ENCODE assay signal across 27 cellular contexts in the genomic region with DNA sequence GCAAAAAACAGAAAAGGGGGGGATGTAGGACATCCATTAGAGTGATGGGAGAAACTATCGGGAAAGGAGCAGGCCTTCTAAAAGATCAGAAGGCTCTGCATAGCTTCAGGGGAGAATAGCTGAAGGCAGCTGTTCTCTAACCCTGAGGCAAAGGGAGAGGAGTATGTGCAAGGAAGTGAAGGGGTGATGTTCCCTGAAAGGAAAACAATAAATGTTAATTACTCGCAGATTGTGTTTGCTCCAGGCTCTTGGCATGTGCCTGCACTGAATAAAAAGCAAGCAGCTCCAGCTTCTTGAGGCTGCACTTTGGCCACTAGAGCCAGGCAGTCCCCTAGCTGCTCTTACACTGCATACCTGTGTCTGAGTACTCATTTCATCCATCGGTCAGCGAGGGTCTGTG.
"Had no signal": no experiment of that assay in that cellular context is flagged by ENCODE, and none has a peak within 500 bp of the region (broad histone marks: within the 10 kb centered on the region; RNA-seq: fewer than 3 reads in every experiment).

No MANE protein-coding gene starts in this region.

- H3K36me3 ChIP-seq: adrenal gland, esophagus squamous epithelium, gastroesophageal sphincter, heart right ventricle had no signal

- DNase-seq: activated CD4-positive, alpha-beta T cell treated with anti-CD3 and anti-CD28 coated beads for 48 hours; activated CD4-positive, alpha-beta T cell treated with anti-CD3 and anti-CD28 coated beads, Interleukin-2, amount 50 U/mL, for 1 hour; activated CD4-positive, alpha-beta T cell treated with anti-CD3 and anti-CD28 coated beads, Interleukin-2, amount 50 U/mL, for 48 hours; activated CD4-positive, CD25-positive, alpha-beta regulatory T cell; activated CD8-positive, alpha-beta memory T cell treated with anti-CD3 and anti-CD28 coated beads for 24 hours; activated CD8-positive, alpha-beta T cell treated with anti-CD3 and anti-CD28 coated beads for 36 hours; activated effector memory CD4-positive, alpha-beta T cell treated with Interleukin-2 at 50 U/mL for 16 hours; activated gamma-delta T cell treated with Interleukin-2 at 50 U/mL for 16 hours; activated naive CD4-positive, alpha-beta T cell treated with anti-CD3 and anti-CD28 coated beads, Interleukin-2, amount 50 U/mL, for 16 hours; activated naive CD4-positive, alpha-beta T cell treated with Interleukin-2 at 50 U/mL for 16 hours; activated T-cell treated with anti-CD3 and anti-CD28 coated beads, Interleukin-2, amount 50 U/mL, for 4 hours; adrenal gland; amygdala; aorta; body of pancreas; caudate nucleus; cortex of kidney; dermis blood vessel endothelial cell; effector CD8-positive, alpha-beta T cell; esophagus squamous epithelium; foreskin melanocyte; heart right ventricle; T-helper 2 cell had no signal

- H3K27ac ChIP-seq: adrenal gland, body of pancreas, epithelial cell of prostate, esophagus squamous epithelium, gastroesophageal sphincter, heart right ventricle had no signal

- ATAC-seq: activated CD8-positive, alpha-beta T cell treated with anti-CD3 and anti-CD28 coated beads for 36 hours; activated T-cell treated with anti-CD3 and anti-CD28 coated beads, Interleukin-2, amount 50 U/mL, for 4 hours; activated T-helper 17 cell treated with anti-CD3 and anti-CD28 coated beads, Interleukin-2, amount 50 U/mL, for 72 hours; body of pancreas; gastroesophageal sphincter; heart right ventricle had no signal

- H3K4me3 ChIP-seq: adrenal gland, body of pancreas, esophagus squamous epithelium, gastroesophageal sphincter, heart right ventricle had no signal

- H3K4me1 ChIP-seq: adrenal gland, body of pancreas, esophagus squamous epithelium, gastroesophageal sphincter, heart right ventricle had no signal

- H3K27ac Mint-ChIP-seq: activated CD8-positive, alpha-beta T cell treated with anti-CD3 and anti-CD28 coated beads for 36 hours; activated naive CD8-positive, alpha-beta T cell; activated T-helper 17 cell treated with anti-CD3 and anti-CD28 coated beads, Interleukin-2, amount 50 U/mL, for 72 hours had no signal

- H3K9me3 ChIP-seq: adrenal gland, body of pancreas, esophagus squamous epithelium, gastroesophageal sphincter, heart right ventricle had no signal

- H3K4me3 Mint-ChIP-seq: activated CD8-positive, alpha-beta T cell treated with anti-CD3 and anti-CD28 coated beads for 36 hours; activated naive CD8-positive, alpha-beta T cell; activated T-cell treated with anti-CD3 and anti-CD28 coated beads, Interleukin-2, amount 50 U/mL, for 4 hours; activated T-helper 17 cell treated with anti-CD3 and anti-CD28 coated beads, Interleukin-2, amount 50 U/mL, for 72 hours had no signal

- H3K4me1 Mint-ChIP-seq: activated T-helper 17 cell treated with anti-CD3 and anti-CD28 coated beads, Interleukin-2, amount 50 U/mL, for 72 hours had no signal

- H3K27me3 ChIP-seq: adrenal gland, body of pancreas, esophagus squamous epithelium, gastroesophageal sphincter, heart right ventricle had no signal

- H3K9me3 Mint-ChIP-seq: activated CD8-positive, alpha-beta T cell treated with anti-CD3 and anti-CD28 coated beads for 36 hours had no signal
